28 cellular contexts compared by ENCODE assay signal in genomic region chr7:151597541-151597940, GRCh38.
A peak's percentile ranks its signal among the peaks of the same experiment; 100 is the strongest.
DNase-seq lines count a peak whose midpoint lies in the region; ATAC-seq and TF ChIP-seq lines count a peak whose summit lies in the region.
"Had no signal": no experiment of that assay in that cellular context is flagged by ENCODE, and none has a peak within 500 bp of the region (broad histone marks: within the 10 kb centered on the region; RNA-seq: fewer than 3 reads in every experiment).

No MANE protein-coding gene starts in this region.

- peaks cover 77% of the 10 kb centered on the region for H3K4me1 ChIP-seq in RWPE2 (ENCODE audit: insufficient read depth, poor library complexity, severe bottlenecking)
- peaks cover 11 to 70% (median 14%) of the 10 kb centered on the region in 3 donors for H3K4me1 ChIP-seq in gastroesophageal sphincter
- H3K4me1 ChIP-seq in transverse colon: peaks cover 0 to 23% (median 18%) of the 10 kb centered on the region in 4 donors
- peaks cover 5% of the 10 kb centered on the region for H3K4me1 ChIP-seq in body of pancreas

- TF ChIP-seq CTCF in RWPE2 (IDR thresholded peaks at IDR 0.05; ENCODE audit: poor library complexity, severe bottlenecking): no peak
- no peak for TF ChIP-seq CTCF in gastroesophageal sphincter (IDR thresholded peaks at IDR 0.05)
- no peak for TF ChIP-seq CTCF in transverse colon (IDR thresholded peaks at IDR 0.05)
- TF ChIP-seq CTCF in body of pancreas (IDR thresholded peaks at IDR 0.05): no peak
- no peak for TF ChIP-seq CTCF in mesothelial cell of epicardium (IDR thresholded peaks at IDR 0.05; ENCODE audit: unreplicated experiment)

- ATAC-seq in RWPE2 (ENCODE audit: low read depth) (no peak), gastroesophageal sphincter (no peak), body of pancreas (no peak), GM19328 (IDR thresholded peaks at IDR 0.05; ENCODE audit: unreplicated experiment) (no peak)
- ATAC-seq: activated naive CD8-positive, alpha-beta T cell treated with anti-CD3 and anti-CD28 coated beads, Interleukin-2, amount 50 U/mL, for 24 hours; K562; mucosa of descending colon; upper lobe of right lung had no signal

- peaks cover 18% of the 10 kb centered on the region for H3K4me1 Mint-ChIP-seq in mesothelial cell of epicardium

- DNase-seq in DMS53 (lab: John Stamatoyannopoulos, UW) (peak; percentile 29), DMS53 treated with DMSO at 0.1 percent for 48 hours (lab: John Stamatoyannopoulos, UW; ENCODE audit: unreplicated experiment) (no peak), RWPE2 (ENCODE audit: low spot score) (no peak), transverse colon (no peak), body of pancreas (no peak), mesothelial cell of epicardium (ENCODE audit: low spot score in 2 of 2, unreplicated experiment in 2 of 2) (no peak)
- DNase-seq: activated effector memory CD4-positive, alpha-beta T cell treated with anti-CD3 and anti-CD28 coated beads, Interleukin-2, amount 50 U/mL, for 16 hours; activated naive CD8-positive, alpha-beta T cell treated with anti-CD3 and anti-CD28 coated beads, Interleukin-2, amount 50 U/mL, for 24 hours; CD4-positive, alpha-beta memory T cell; cerebellar nuclear complex; GDM1; mucosa of descending colon; NCI-H1105 treated with DMSO at 0.1 percent for 48 hours; NCI-H2029 treated with DMSO at 0.1 percent for 48 hours; NCI-H2227 treated with DMSO at 0.1 percent for 48 hours; NCI-H748 treated with DMSO at 0.1 percent for 48 hours; ovary; retina; RPMI8226; spleen; upper lobe of right lung had no signal

- H3K4me3 Mint-ChIP-seq in mesothelial cell of epicardium: no peak overlapping the region
- H3K4me3 Mint-ChIP-seq: activated naive CD8-positive, alpha-beta T cell treated with anti-CD3 and anti-CD28 coated beads, Interleukin-2, amount 50 U/mL, for 24 hours; CD4-positive, alpha-beta memory T cell; nephron had no signal

- in situ Hi-C loops in transverse colon (cut with MboI; ENCODE audit: low pct_ligation_motif_present in 1 of 4, low pct_unique_long_range_greater_than_20kb in 1 of 4, low sequenced_read_pairs in 3 of 4): no loop called here

- TF ChIP-seq POLR2A in gastroesophageal sphincter (IDR thresholded peaks at IDR 0.05) (no peak), transverse colon (IDR thresholded peaks at IDR 0.05) (no peak), body of pancreas (IDR thresholded peaks at IDR 0.05) (no peak)

- intact Hi-C loops in transverse colon (cut with DNase I; ENCODE audit: low total_unique reads): no loop called here
- intact Hi-C loops in body of pancreas (cut with DNase I): no loop called here

- H3K27me3 ChIP-seq in RWPE2 (ENCODE audit: insufficient read depth, poor library complexity, severe bottlenecking) (no peaks in the 10 kb centered on the region), gastroesophageal sphincter (no peaks in the 10 kb centered on the region), transverse colon (no peaks in the 10 kb centered on the region), body of pancreas (no peaks in the 10 kb centered on the region)
- H3K27me3 ChIP-seq: MG63, ovary, spleen, upper lobe of right lung had no signal

- H3K9me3 ChIP-seq in RWPE2 (ENCODE audit: severe bottlenecking): no peaks in the 10 kb centered on the region
- H3K9me3 ChIP-seq in gastroesophageal sphincter: no peaks in the 10 kb centered on the region
- no peaks in the 10 kb centered on the region for H3K9me3 ChIP-seq in transverse colon
- H3K9me3 ChIP-seq in body of pancreas: no peaks in the 10 kb centered on the region
- H3K9me3 ChIP-seq: MG63, mucosa of descending colon, ovary, spleen, upper lobe of right lung had no signal

- no peak for TF ChIP-seq EP300 in gastroesophageal sphincter (IDR thresholded peaks at IDR 0.05)
- no peak for TF ChIP-seq EP300 in transverse colon (IDR thresholded peaks at IDR 0.05; ENCODE audit: low read depth)

- peak overlapping the region; percentile 96 for H3K27ac ChIP-seq in RWPE2 (ENCODE audit: poor library complexity, severe bottlenecking)
- peak overlapping the region; percentile 29 to 94 (median 82) for H3K27ac ChIP-seq in gastroesophageal sphincter
- H3K27ac ChIP-seq in transverse colon: peak overlapping the region in 3 of 4 donors; percentile 71 to 87 (median 87)
- H3K27ac ChIP-seq in body of pancreas: no peak overlapping the region
- H3K27ac ChIP-seq: 22Rv1, ovary, SK-N-MC, upper lobe of right lung had no signal

- H3K4me3 ChIP-seq in RWPE2 (ENCODE audit: severe bottlenecking): no peak overlapping the region
- H3K4me3 ChIP-seq in gastroesophageal sphincter: no peak overlapping the region
- no peak overlapping the region for H3K4me3 ChIP-seq in transverse colon
- no peak overlapping the region for H3K4me3 ChIP-seq in body of pancreas
- H3K4me3 ChIP-seq: K562, MG63, mucosa of descending colon, ovary, SK-N-MC, spleen, upper lobe of right lung had no signal

- no peaks in the 10 kb centered on the region for H3K27me3 Mint-ChIP-seq in mesothelial cell of epicardium (ENCODE audit: low read depth)
- H3K27me3 Mint-ChIP-seq: activated naive CD8-positive, alpha-beta T cell treated with anti-CD3 and anti-CD28 coated beads, Interleukin-2, amount 50 U/mL, for 24 hours; CD4-positive, alpha-beta memory T cell had no signal

- WGBS in gastroesophageal sphincter (ENCODE audit: low coverage in 1 of 2), 2 donors: 83 to 95% methylated on average over 2 of the region's 2 CpGs
- 89% methylated on average over 2 of the region's 2 CpGs for WGBS in transverse colon (ENCODE audit: low coverage in 1 of 2), 2 donors
- 91 to 98% methylated on average over 2 of the region's 2 CpGs for WGBS in body of pancreas, 2 donors

- no peak overlapping the region for H3K27ac Mint-ChIP-seq in mesothelial cell of epicardium
- H3K27ac Mint-ChIP-seq: activated naive CD8-positive, alpha-beta T cell treated with anti-CD3 and anti-CD28 coated beads, Interleukin-2, amount 50 U/mL, for 24 hours; nephron had no signal

- peaks cover 6% of the 10 kb centered on the region for H3K9me3 Mint-ChIP-seq in mesothelial cell of epicardium
- H3K9me3 Mint-ChIP-seq: activated naive CD8-positive, alpha-beta T cell treated with anti-CD3 and anti-CD28 coated beads, Interleukin-2, amount 50 U/mL, for 24 hours; CD4-positive, alpha-beta memory T cell had no signal

- H3K36me3 Mint-ChIP-seq in mesothelial cell of epicardium: peaks cover 3% of the 10 kb centered on the region

- H3K36me3 ChIP-seq in RWPE2 (ENCODE audit: low read depth) (peaks cover 29% of the 10 kb centered on the region), gastroesophageal sphincter (peaks cover 0 to 12% of the 10 kb centered on the region in 2 donors), transverse colon (peaks cover 0 to 9% (median 4%) of the 10 kb centered on the region in 4 donors), body of pancreas (replicated peaks in 1 of 2; ENCODE audit: insufficient read depth in 1 of 2, low read depth in 2 of 2) (no peaks in the 10 kb centered on the region)
- H3K36me3 ChIP-seq: MG63, ovary had no signal

Comparison
In these comparisons a context has a peak if more than half of its experiments do, and no peak if none do; other contexts are left out.
1. H3K27ac ChIP-seq: peak in RWPE2 (single experiment), gastroesophageal sphincter (4 of 4) and transverse colon (3 of 4); none in body of pancreas (0 of 4).